35 cellular contexts compared by ENCODE assay signal in the genomic region with DNA sequence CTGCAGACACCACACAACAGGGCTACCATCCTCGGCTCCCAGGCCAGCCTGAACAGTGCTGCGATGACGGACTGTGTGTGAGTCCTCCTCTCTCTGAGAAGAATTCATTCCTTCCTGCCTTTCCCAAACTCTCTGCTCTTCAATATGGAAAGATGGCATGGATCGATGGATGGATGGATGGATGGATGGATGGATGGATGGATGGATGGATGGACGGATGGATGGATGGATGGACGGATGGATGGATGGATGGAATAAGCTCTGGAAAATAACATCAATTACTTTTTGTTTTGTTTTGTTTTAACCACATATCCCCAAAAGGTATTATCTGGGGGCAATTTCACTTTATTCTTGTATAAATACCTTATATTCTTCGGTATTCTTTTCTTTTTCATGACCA.
"Had no signal": no experiment of that assay in that cellular context is flagged by ENCODE, and none has a peak within 500 bp of the region (broad histone marks: within the 10 kb centered on the region; RNA-seq: fewer than 3 reads in every experiment).

No MANE protein-coding gene starts in this region.

- H3K4me1 Mint-ChIP-seq: activated B cell treated with CpG ODN at 0.5 μM for 24 hours; activated CD4-positive, alpha-beta T cell treated with anti-CD3 and anti-CD28 coated beads, Interleukin-2, amount 10 ng/mL, durations not matched to agents 24 days and 14 days; activated naive CD8-positive, alpha-beta T cell treated with anti-CD3 and anti-CD28 coated beads for 36 hours; activated T-helper 17 cell treated with anti-CD3 and anti-CD28 coated beads, Interleukin-2, amount 50 U/mL, for 72 hours had no signal

- H3K4me1 ChIP-seq: adrenal gland, body of pancreas had no signal

- H3K9me3 Mint-ChIP-seq: activated CD4-positive, alpha-beta memory T cell treated with anti-CD3 and anti-CD28 coated beads for 36 hours; activated CD8-positive, alpha-beta T cell treated with anti-CD3 and anti-CD28 coated beads for 36 hours; activated naive CD4-positive, alpha-beta T cell treated with anti-CD3 and anti-CD28 coated beads for 36 hours; activated naive CD8-positive, alpha-beta T cell treated with anti-CD3 and anti-CD28 coated beads for 36 hours; activated T-cell treated with anti-CD3 and anti-CD28 coated beads, Interleukin-2, amount 50 U/mL, for 4 hours; activated T-helper 17 cell treated with anti-CD3 and anti-CD28 coated beads, Interleukin-2, amount 50 U/mL, for 72 hours; T-helper 2 cell treated with Interferon-gamma antibody and Interleukin-4, amounts not matched to agents 5 μg/mL and 100 μg/mL, for 36 hours had no signal

- H3K36me3 Mint-ChIP-seq: activated CD4-positive, alpha-beta memory T cell treated with anti-CD3 and anti-CD28 coated beads for 36 hours; activated naive CD4-positive, alpha-beta T cell treated with anti-CD3 and anti-CD28 coated beads, Interleukin-2, amount 50 U/mL, for 72 hours; activated naive CD8-positive, alpha-beta T cell treated with anti-CD3 and anti-CD28 coated beads for 36 hours had no signal

- H3K4me3 Mint-ChIP-seq: activated B cell treated with CpG ODN at 0.5 μM for 24 hours; activated CD4-positive, alpha-beta memory T cell treated with anti-CD3 and anti-CD28 coated beads for 36 hours; activated CD4-positive, alpha-beta T cell treated with anti-CD3 and anti-CD28 coated beads, Interleukin-2, amount 10 ng/mL, durations not matched to agents 24 days and 14 days; activated CD8-positive, alpha-beta T cell treated with anti-CD3 and anti-CD28 coated beads for 36 hours; activated naive CD4-positive, alpha-beta T cell treated with anti-CD3 and anti-CD28 coated beads for 36 hours; activated naive CD8-positive, alpha-beta T cell treated with anti-CD3 and anti-CD28 coated beads for 36 hours; activated T-cell treated with anti-CD3 and anti-CD28 coated beads, Interleukin-2, amount 50 U/mL, for 4 hours; activated T-cell treated with anti-CD3 and anti-CD28 coated beads, Interleukin-2, amount 50 U/mL, for 72 hours; activated T-helper 1 cell treated with anti-CD3 and anti-CD28 coated beads, Interleukin-12 subunit alpha, Interleukin-12 subunit beta, Interleukin-2, Interleukin-4 antibody, amounts not matched to agents 30 ng/mL and 10 ng/mL and 1 ng/mL, durations not matched to agents 14 hours and 24 hours and 36 hours; activated T-helper 17 cell treated with anti-CD3 and anti-CD28 coated beads, Interleukin-2, amount 50 U/mL, for 72 hours; T-helper 1 cell treated with Interleukin-12 subunit alpha and Interleukin-12 subunit beta and Interleukin-4 antibody, amounts not matched to agents 30 μg/mL and 1 μg/mL, for 36 hours; T-helper 2 cell treated with Interferon-gamma antibody and Interleukin-4, amounts not matched to agents 5 μg/mL and 100 μg/mL, for 36 hours had no signal

- H3K27ac Mint-ChIP-seq: activated B cell treated with CpG ODN at 0.5 μM for 24 hours; activated CD4-positive, alpha-beta memory T cell treated with anti-CD3 and anti-CD28 coated beads for 36 hours; activated CD4-positive, alpha-beta T cell treated with anti-CD3 and anti-CD28 coated beads, Interleukin-2, amount 10 ng/mL, durations not matched to agents 24 days and 14 days; activated CD8-positive, alpha-beta T cell treated with anti-CD3 and anti-CD28 coated beads for 36 hours; activated naive CD4-positive, alpha-beta T cell treated with anti-CD3 and anti-CD28 coated beads for 36 hours; activated naive CD4-positive, alpha-beta T cell treated with anti-CD3 and anti-CD28 coated beads, Interleukin-2, amount 50 U/mL, for 72 hours; activated naive CD8-positive, alpha-beta T cell treated with anti-CD3 and anti-CD28 coated beads for 36 hours; activated T-cell treated with anti-CD3 and anti-CD28 coated beads, Interleukin-2, amount 50 U/mL, for 72 hours; activated T-helper 1 cell treated with anti-CD3 and anti-CD28 coated beads, Interleukin-12 subunit alpha, Interleukin-12 subunit beta, Interleukin-2, Interleukin-4 antibody, amounts not matched to agents 30 ng/mL and 10 ng/mL and 1 ng/mL, durations not matched to agents 14 hours and 24 hours and 36 hours; activated T-helper 17 cell treated with anti-CD3 and anti-CD28 coated beads, Interleukin-2, amount 50 U/mL, for 72 hours; T-helper 1 cell treated with Interleukin-12 subunit alpha and Interleukin-12 subunit beta and Interleukin-4 antibody, amounts not matched to agents 30 μg/mL and 1 μg/mL, for 36 hours; T-helper 2 cell treated with Interferon-gamma antibody and Interleukin-4, amounts not matched to agents 5 μg/mL and 100 μg/mL, for 36 hours had no signal

- H3K27me3 Mint-ChIP-seq: activated B cell treated with CpG ODN at 0.5 μM for 24 hours; activated CD4-positive, alpha-beta T cell treated with anti-CD3 and anti-CD28 coated beads, Interleukin-2, amount 10 ng/mL, durations not matched to agents 24 days and 14 days had no signal

- H3K27ac ChIP-seq: adrenal gland, body of pancreas, cardiac muscle cell, VCaP had no signal

- DNase-seq: activated B cell treated with CpG ODN at 0.5 μM for 24 hours; activated CD4-positive, alpha-beta memory T cell treated with anti-CD3 and anti-CD28 coated beads for 36 hours; activated CD4-positive, alpha-beta T cell treated with anti-CD3 and anti-CD28 coated beads for 4 hours; activated CD4-positive, alpha-beta T cell treated with anti-CD3 and anti-CD28 coated beads, Interleukin-2, amount 10 ng/mL, durations not matched to agents 24 days and 14 days; activated CD4-positive, alpha-beta T cell treated with anti-CD3 and anti-CD28 coated beads, Interleukin-2, amount 50 U/mL, for 1 hour; activated CD4-positive, alpha-beta T cell treated with anti-CD3 and anti-CD28 coated beads, Interleukin-2, amount 50 U/mL, for 4 hours; activated CD4-positive, CD25-positive, alpha-beta regulatory T cell treated with anti-CD3 and anti-CD28 coated beads, Interleukin-2, amount 50 U/mL, for 72 hours; activated CD8-positive, alpha-beta memory T cell treated with anti-CD3 and anti-CD28 coated beads, Interleukin-2, amount 50 U/mL, for 4 hours; activated CD8-positive, alpha-beta T cell treated with anti-CD3 and anti-CD28 coated beads for 36 hours; activated effector memory CD4-positive, alpha-beta T cell treated with anti-CD3 and anti-CD28 coated beads, Interleukin-2, amount 50 U/mL, for 16 hours; activated gamma-delta T cell treated with Interleukin-2 at 50 U/mL for 16 hours; activated naive CD4-positive, alpha-beta T cell; activated naive CD4-positive, alpha-beta T cell treated with anti-CD3 and anti-CD28 coated beads for 36 hours; activated naive CD4-positive, alpha-beta T cell treated with anti-CD3 and anti-CD28 coated beads, Interleukin-2, amount 50 U/mL, for 16 hours; activated naive CD8-positive, alpha-beta T cell treated with anti-CD3 and anti-CD28 coated beads for 36 hours; activated T-cell treated with anti-CD3 and anti-CD28 coated beads for 4 hours; activated T-cell treated with anti-CD3 and anti-CD28 coated beads, Interleukin-2, amount 50 U/mL, for 1 hour; activated T-cell treated with anti-CD3 and anti-CD28 coated beads, Interleukin-2, amount 50 U/mL, for 4 hours; activated T-cell treated with anti-CD3 and anti-CD28 coated beads, Interleukin-2, amount 50 U/mL, for 72 hours; adrenal gland; amniotic stem cell; aorta; body of pancreas; caudate nucleus; SW 1271; T-helper 1 cell; T-helper 2 cell; T-helper 9 cell had no signal

- ATAC-seq: activated CD8-positive, alpha-beta T cell treated with anti-CD3 and anti-CD28 coated beads for 36 hours; activated naive CD4-positive, alpha-beta T cell treated with anti-CD3 and anti-CD28 coated beads, Interleukin-2, amount 50 U/mL, for 72 hours; activated T-cell treated with anti-CD3 and anti-CD28 coated beads, Interleukin-2, amount 50 U/mL, for 4 hours; activated T-cell treated with anti-CD3 and anti-CD28 coated beads, Interleukin-2, amount 50 U/mL, for 72 hours; activated T-helper 17 cell treated with anti-CD3 and anti-CD28 coated beads, Interleukin-2, amount 50 U/mL, for 72 hours; body of pancreas had no signal

- H3K4me3 ChIP-seq: adrenal gland, body of pancreas, cardiac muscle cell had no signal

- H3K27me3 ChIP-seq: adrenal gland, body of pancreas, cardiac muscle cell had no signal

- H3K9me3 ChIP-seq: adrenal gland, body of pancreas had no signal

- H3K36me3 ChIP-seq: adrenal gland, cardiac muscle cell had no signal
